Comparison of ENCODE assay signal across 8 cellular contexts in the genomic region with DNA sequence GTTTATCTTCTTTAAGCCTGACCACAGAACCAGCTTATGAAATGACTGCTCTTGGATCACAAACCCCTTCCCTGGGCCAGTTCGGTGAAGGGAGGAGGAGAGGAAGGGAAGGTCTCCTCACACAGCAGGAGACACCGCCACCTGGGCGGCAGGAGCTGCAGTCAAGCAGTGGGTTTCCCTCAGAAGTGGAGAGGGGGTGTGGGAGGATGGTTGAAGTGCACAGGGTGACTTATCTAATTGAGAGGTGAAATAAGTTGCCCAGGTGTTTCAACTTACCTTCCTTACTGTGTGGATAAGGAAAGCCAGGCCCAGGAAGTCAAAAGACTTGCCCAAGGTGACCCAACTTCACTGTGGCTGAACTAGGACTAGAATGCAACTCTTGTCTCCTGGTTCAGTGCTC.
"Had no signal": no experiment of that assay in that cellular context is flagged by ENCODE, and none has a peak within 500 bp of the region (broad histone marks: within the 10 kb centered on the region; RNA-seq: fewer than 3 reads in every experiment).

No MANE protein-coding gene starts in this region.

- FAIRE-seq: G401.6, GM12878, GM12891, GM12892, GM18507, GM19239 had no signal

- H3K4me3 ChIP-seq: GM12878 had no signal

- ATAC-seq: GM12878 had no signal

- DNase-seq: GDM1, GF-D8 had no signal
